In the genomic region with DNA sequence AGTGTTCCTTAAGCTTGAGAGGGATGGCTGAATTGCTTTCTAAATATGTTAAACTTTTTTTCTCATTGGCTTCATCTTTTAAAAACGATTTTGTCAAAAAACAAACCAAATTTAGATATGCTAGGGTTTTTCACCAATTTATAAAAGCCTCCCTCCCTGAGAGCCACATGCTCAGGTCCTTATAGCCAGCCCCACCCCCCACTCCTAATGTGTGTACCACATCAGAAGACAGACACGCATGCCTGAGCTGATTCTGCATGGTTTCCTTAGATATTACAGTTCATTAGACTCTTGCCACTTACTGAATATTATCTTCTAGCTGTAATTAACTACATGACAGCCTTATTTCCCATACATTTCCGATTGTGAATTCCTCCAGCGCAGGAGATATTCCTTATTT, we compare ENCODE assay signal across 8 cellular contexts. TPM values are rescaled to one million over a fixed set of nuclear protein-coding genes. Genes with fewer than 3 reads are reported as not detected.
DNase-seq lines count a peak whose midpoint lies in the region; ATAC-seq and TF ChIP-seq lines count a peak whose summit lies in the region.

No MANE protein-coding gene starts in this region.

- H3K27me3 Mint-ChIP-seq in activated B cell treated with CpG ODN at 0.5 μM for 24 hours = no peaks in the 10 kb centered on the region
- peaks cover 62% of the 10 kb centered on the region for H3K27me3 Mint-ChIP-seq in endodermal cell (ENCODE audit: insufficient read depth)

- CTCF ChIA-PET in activated B cell treated with CpG ODN at 0.5 μM for 24 hours (lab: Charles Lee) = no interaction called here

- POLR2A ChIA-PET in activated B cell treated with CpG ODN at 0.5 μM for 24 hours (lab: Charles Lee) = interaction anchor here (1.0 kb wide), 1 partner anchor 30 kb away, joined by 3 read pairs; no protein-coding TSS in a partner anchor

- H3K27ac ChIP-seq in ACC112 (ENCODE audit: low read depth, low read length) (peak overlapping the region; percentile 85), endodermal cell (ENCODE audit: low read depth, low read length) (no peak overlapping the region), parathyroid adenoma (no peak overlapping the region)

- 0 to 26% methylated on average over 2 to 4 of the region's 4 CpGs for WGBS in endodermal cell (ENCODE audit: insufficient coverage in 1 of 2, insufficient read length in 1 of 2), 2 experiments

- ATAC-seq in activated B cell treated with CpG ODN at 0.5 μM for 24 hours (ENCODE audit: low read depth) = no peak
- ATAC-seq in GM21528 (IDR thresholded peaks at IDR 0.05; ENCODE audit: low FRiP score, unreplicated experiment) = no peak
- ATAC-seq in GM18858 (IDR thresholded peaks at IDR 0.05; ENCODE audit: unreplicated experiment) = no peak
- no peak for ATAC-seq in GM21390 (IDR thresholded peaks at IDR 0.05; ENCODE audit: unreplicated experiment)

- intact Hi-C loops in activated B cell treated with CpG ODN at 0.5 μM for 24 hours (cut with micrococcal nuclease) = loop anchor here (2.0 to 5.0 kb wide), 2 partner anchors 20 to 47 kb away; no protein-coding TSS in a partner anchor

- H3K4me1 ChIP-seq in ACC112 (ENCODE audit: control insufficient read depth, insufficient read depth, low read length, unreplicated experiment) (peaks cover 31% of the 10 kb centered on the region), endodermal cell (ENCODE audit: control insufficient read depth, insufficient read depth, low read length) (peaks cover 8% of the 10 kb centered on the region), parathyroid adenoma (peaks cover 17% of the 10 kb centered on the region)

- H3K9ac ChIP-seq in endodermal cell (ENCODE audit: extremely low read depth, low read length, poor library complexity, severe bottlenecking) (peak overlapping the region; percentile 74), parathyroid adenoma (no peak overlapping the region)

- no peaks in the 10 kb centered on the region for H3K9me3 Mint-ChIP-seq in activated B cell treated with CpG ODN at 0.5 μM for 24 hours
- H3K9me3 Mint-ChIP-seq in endodermal cell = no peaks in the 10 kb centered on the region

- peaks cover 9% of the 10 kb centered on the region for H3K36me3 Mint-ChIP-seq in activated B cell treated with CpG ODN at 0.5 μM for 24 hours (ENCODE audit: low read depth)
- no peaks in the 10 kb centered on the region for H3K36me3 Mint-ChIP-seq in endodermal cell (ENCODE audit: low read depth)

- H3K36me3 ChIP-seq in ACC112 (ENCODE audit: insufficient read depth, low read length) (no peaks in the 10 kb centered on the region), endodermal cell (ENCODE audit: control insufficient read depth, insufficient read depth, low read length) (no peaks in the 10 kb centered on the region), parathyroid adenoma (ENCODE audit: control insufficient read depth, insufficient read depth, low read length) (no peaks in the 10 kb centered on the region)

- TF ChIP-seq CTCF in activated B cell treated with CpG ODN at 0.5 μM for 24 hours (IDR thresholded peaks at IDR 0.05) = no peak
- TF ChIP-seq CTCF in endodermal cell (conservative IDR thresholded peaks at IDR 0.05) = no peak
- no peak for TF ChIP-seq CTCF in parathyroid adenoma (IDR thresholded peaks at IDR 0.05)

- H3K4me1 Mint-ChIP-seq in activated B cell treated with CpG ODN at 0.5 μM for 24 hours = peaks cover 62% of the 10 kb centered on the region
- H3K4me1 Mint-ChIP-seq in endodermal cell = peaks cover 45% of the 10 kb centered on the region

- H3K27ac Mint-ChIP-seq in activated B cell treated with CpG ODN at 0.5 μM for 24 hours = no peak overlapping the region
- no peak overlapping the region for H3K27ac Mint-ChIP-seq in endodermal cell

- H3K4me3 ChIP-seq in ACC112 (ENCODE audit: low read depth, low read length) (peak overlapping the region; percentile 94), endodermal cell (ENCODE audit: low read length) (peak overlapping the region; percentile 89), parathyroid adenoma (ENCODE audit: low read depth, low read length) (peak overlapping the region; percentile 62)

- H2AFZ ChIP-seq in ACC112 (ENCODE audit: low read length, unreplicated experiment) (no peak overlapping the region), parathyroid adenoma (no peak overlapping the region)

- peak overlapping the region; percentile 85 for H3K4me3 Mint-ChIP-seq in activated B cell treated with CpG ODN at 0.5 μM for 24 hours
- H3K4me3 Mint-ChIP-seq in endodermal cell = peak overlapping the region; percentile 64

- peak; percentile 26 for DNase-seq in HK-2 (ENCODE audit: unreplicated experiment)
- DNase-seq in activated B cell treated with CpG ODN at 0.5 μM for 24 hours = no peak
- DNase-seq in endodermal cell = no peak

- peak overlapping the region; percentile 63 for H3K4me2 ChIP-seq in parathyroid adenoma (ENCODE audit: low read length)

- H3K79me2 ChIP-seq in ACC112 (ENCODE audit: control insufficient read depth, insufficient read depth, low read length, unreplicated experiment) = peaks cover 64% of the 10 kb centered on the region
- peaks cover 47% of the 10 kb centered on the region for H3K79me2 ChIP-seq in parathyroid adenoma

- H3K27me3 ChIP-seq in ACC112 (ENCODE audit: insufficient read depth, low read length) (no peaks in the 10 kb centered on the region), endodermal cell (ENCODE audit: control insufficient read depth, insufficient read depth, low read length, poor library complexity, severe bottlenecking) (peaks cover 71% of the 10 kb centered on the region), parathyroid adenoma (ENCODE audit: control insufficient read depth, insufficient read depth, low read length) (no peaks in the 10 kb centered on the region)

- H3K9me3 ChIP-seq in endodermal cell (ENCODE audit: control insufficient read depth, low read length) = no peaks in the 10 kb centered on the region
- no peaks in the 10 kb centered on the region for H3K9me3 ChIP-seq in parathyroid adenoma (ENCODE audit: control insufficient read depth, low read length)

RNA-seq across cellular contexts. Expression of gene CUL1, which starts 2.0 kb away (rescaled TPM):
- total RNA-seq in activated B cell treated with CpG ODN at 0.5 μM for 24 hours = 56.9 and 57.4 TPM in 2 replicates
- 10 to 100 TPM; 35.0 to 42.1 TPM for total RNA-seq in endodermal cell
- 57.6 TPM for polyA plus RNA-seq in endodermal cell (2013, experiment 1 of 2)
- polyA plus RNA-seq in endodermal cell (2013, experiment 2 of 2) = 55.8 TPM
